Comparison of ENCODE assay signal across 8 cellular contexts in genomic region chr6:18155273-18155863, GRCh38. TPM values are rescaled to one million over a fixed set of nuclear protein-coding genes. Genes with fewer than 3 reads are reported as not detected.
A peak's percentile ranks its signal among the peaks of the same experiment; 100 is the strongest.
DNase-seq lines count a peak whose midpoint lies in the region; FAIRE-seq and TF ChIP-seq lines count a peak whose summit lies in the region.

Gene KDM1B (plus strand): TSS chr6:18155422. CDS start chr6:18159896, 4,474 bp downstream.

- TF ChIP-seq EP300 in tibial nerve (IDR thresholded peaks at IDR 0.05): peak in 1 of 2 donors; percentile 58

- peak; percentile 91 for DNase-seq in GF-D8 (lab: John Stamatoyannopoulos, UW)
- DNase-seq in H54 (ENCODE audit: insufficient read length, low spot score): peak; percentile 89
- DNase-seq in LoVo (ENCODE audit: low spot score): peak; percentile 97
- peak; percentile 79 for DNase-seq in SIG-M5 (lab: John Stamatoyannopoulos, UW)
- DNase-seq in activated naive CD4-positive, alpha-beta T cell treated with anti-CD3 and anti-CD28 coated beads, Interleukin-2, amount 50 U/mL, for 16 hours: peak; percentile 98
- peak; percentile 99 for DNase-seq in glomerular visceral epithelial cell (ENCODE audit: extremely low spot score)
- DNase-seq in osteoblast (ENCODE audit: insufficient read length, low spot score, missing footprints): peak; percentile 99
- DNase-seq in tibial nerve (ENCODE audit: low spot score in 2 of 2): peak; percentile 94 to 95

- WGBS in tibial nerve, 2 donors: 0% methylated on average over 57 to 67 of the region's 67 CpGs

- peak within 1 kb of the TSS; percentile 93 for H2AFZ ChIP-seq in osteoblast (ENCODE audit: low read length)

- TF ChIP-seq POLR2A in H54 (IDR thresholded peaks at IDR 0.05; ENCODE audit: low read depth, low read length): peak; percentile 80
- TF ChIP-seq POLR2A in tibial nerve (IDR thresholded peaks at IDR 0.05): peak; percentile 72 to 77

- peaks cover 25% of the 10 kb centered on the region for H3K79me2 ChIP-seq in osteoblast (ENCODE audit: insufficient read depth, low read length)

- no peaks in the 10 kb centered on the region for H3K27me3 ChIP-seq in osteoblast (ENCODE audit: insufficient read depth, low read length)
- H3K27me3 ChIP-seq in tibial nerve: no peaks in the 10 kb centered on the region

- H3K36me3 ChIP-seq in osteoblast (ENCODE audit: insufficient read depth, low read length) (peaks cover 5% of the 10 kb centered on the region), tibial nerve (peaks cover 0 to 10% (median 0%) of the 10 kb centered on the region in 3 donors)

- peaks cover 21% of the 10 kb centered on the region for H3K4me1 ChIP-seq in osteoblast (ENCODE audit: insufficient read depth, low read length)
- H3K4me1 ChIP-seq in tibial nerve: peaks cover 0 to 30% (median 6%) of the 10 kb centered on the region in 4 donors

- FAIRE-seq in H54 (lab: Jason Lieb, UNC): peak; percentile 36

- TF ChIP-seq CTCF in osteoblast (IDR thresholded peaks at IDR 0.05; ENCODE audit: extremely low read depth, low read depth, low read length) (no peak), tibial nerve (IDR thresholded peaks at IDR 0.05) (peak in 2 of 5 experiments; percentile 17 to 22)

- H3K9me3 ChIP-seq in osteoblast (ENCODE audit: low read depth, low read length) (no peaks in the 10 kb centered on the region), tibial nerve (no peaks in the 10 kb centered on the region)

- H4K20me1 ChIP-seq in osteoblast (ENCODE audit: insufficient read depth, low read length): no peaks in the 10 kb centered on the region

- peak within 1 kb of the TSS; percentile 96 for H3K4me3 ChIP-seq in osteoblast (ENCODE audit: insufficient read depth, low read length)
- peak within 1 kb of the TSS; percentile 56 to 92 (median 72) for H3K4me3 ChIP-seq in tibial nerve

- H3K27ac ChIP-seq in osteoblast (ENCODE audit: low read depth, low read length) (peak within 1 kb of the TSS; percentile 92), tibial nerve (peak within 1 kb of the TSS; percentile 59 to 92 (median 83))

- peak within 1 kb of the TSS; percentile 94 for H3K4me2 ChIP-seq in osteoblast (ENCODE audit: insufficient read depth, low read length)

RNA-seq across cellular contexts. Expression of gene KDM1B, which starts in this region (rescaled TPM):
- 17.7 and 18.6 TPM in 2 replicates for total RNA-seq in osteoblast
- 10 to 100 TPM in 3 of 4 donors, 1 to 10 TPM in 1; 9.4 to 16.5 (median 15.2) TPM for total RNA-seq in tibial nerve

Comparison
In these comparisons a context has a peak if more than half of its experiments do, and no peak if none do; other contexts are left out.
1. Peak in every context shown above with its lines: DNase-seq, H3K4me3 ChIP-seq and H3K27ac ChIP-seq.